Comparison of ENCODE assay signal across 9 cellular contexts in the genomic region with DNA sequence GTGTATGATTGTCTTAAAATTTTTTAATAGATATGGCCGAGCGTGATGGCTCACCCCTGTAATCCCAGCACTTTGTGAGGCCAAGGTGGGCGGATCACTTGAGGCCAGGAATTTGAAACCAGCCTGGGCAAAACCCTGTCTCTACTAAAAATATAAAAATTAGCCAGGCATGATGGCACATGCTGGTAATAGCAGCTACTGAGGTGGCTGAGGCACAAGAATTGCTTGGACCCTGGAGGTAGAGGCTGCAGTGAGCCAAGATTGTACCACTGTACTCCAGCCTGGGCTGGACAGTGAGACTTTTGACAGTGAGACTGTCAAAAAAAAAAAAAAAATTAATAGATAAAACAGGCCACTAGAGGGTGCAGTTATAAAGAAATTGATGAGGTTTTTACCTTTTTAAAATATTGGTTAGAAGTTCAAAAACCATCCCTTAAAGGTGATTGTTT. TPM values are rescaled to one million over a fixed set of nuclear protein-coding genes. Genes with fewer than 3 reads are reported as not detected.
DNase-seq lines count a peak whose midpoint lies in the region; ATAC-seq and TF ChIP-seq lines count a peak whose summit lies in the region.
"Had no signal": no experiment of that assay in that cellular context is flagged by ENCODE, and none has a peak within 500 bp of the region (broad histone marks: within the 10 kb centered on the region; RNA-seq: fewer than 3 reads in every experiment).

No MANE protein-coding gene starts in this region.

- H3K9me3 Mint-ChIP-seq in T-helper 1 cell treated with Interleukin-12 subunit alpha and Interleukin-12 subunit beta and Interleukin-4 antibody, amounts not matched to agents 30 μg/mL and 1 μg/mL, for 36 hours = no peaks in the 10 kb centered on the region
- H3K9me3 Mint-ChIP-seq: memory B cell had no signal

- no peak overlapping the region for H3K4me3 Mint-ChIP-seq in T-helper 1 cell treated with Interleukin-12 subunit alpha and Interleukin-12 subunit beta and Interleukin-4 antibody, amounts not matched to agents 30 μg/mL and 1 μg/mL, for 36 hours
- H3K4me3 Mint-ChIP-seq: memory B cell had no signal

- H3K36me3 ChIP-seq in esophagus squamous epithelium (peaks cover 3 to 94% (median 25%) of the 10 kb centered on the region in 3 donors), transverse colon (peaks cover 0 to 14% (median 5%) of the 10 kb centered on the region in 4 donors)

- peak overlapping the region; percentile 5 for H3K27ac Mint-ChIP-seq in T-helper 1 cell treated with Interleukin-12 subunit alpha and Interleukin-12 subunit beta and Interleukin-4 antibody, amounts not matched to agents 30 μg/mL and 1 μg/mL, for 36 hours
- H3K27ac Mint-ChIP-seq: memory B cell had no signal

- TF ChIP-seq CTCF in esophagus squamous epithelium (IDR thresholded peaks at IDR 0.05) (peak in 4 of 6 experiments; percentile 11 to 41 (median 30)), transverse colon (IDR thresholded peaks at IDR 0.05) (peak; percentile 23 to 46 (median 41))

- no peaks in the 10 kb centered on the region for H3K27me3 Mint-ChIP-seq in T-helper 1 cell treated with Interleukin-12 subunit alpha and Interleukin-12 subunit beta and Interleukin-4 antibody, amounts not matched to agents 30 μg/mL and 1 μg/mL, for 36 hours (ENCODE audit: low read depth)
- H3K27me3 Mint-ChIP-seq: memory B cell had no signal

- in situ Hi-C loops in transverse colon (cut with MboI; ENCODE audit: low pct_ligation_motif_present in 1 of 4, low pct_unique_long_range_greater_than_20kb in 1 of 4, low sequenced_read_pairs in 3 of 4) = loop anchor here in 3 of 4 donors (10.0 to 25.0 kb wide), 3 partner anchors 65 to 242 kb away; a partner anchor contains a TSS

- H3K4me3 ChIP-seq in esophagus squamous epithelium (no peak overlapping the region), transverse colon (no peak overlapping the region)

- H3K4me1 ChIP-seq in esophagus squamous epithelium (peaks cover 0 to 11% (median 0%) of the 10 kb centered on the region in 3 donors), transverse colon (no peaks in the 10 kb centered on the region)

- H3K27ac ChIP-seq in esophagus squamous epithelium (no peak overlapping the region), transverse colon (no peak overlapping the region)

- no peak for ATAC-seq in HG03457 (IDR thresholded peaks at IDR 0.05; ENCODE audit: unreplicated experiment)
- no peak for ATAC-seq in GM19324 (IDR thresholded peaks at IDR 0.05; ENCODE audit: low FRiP score, unreplicated experiment)

- TF ChIP-seq POLR2A in esophagus squamous epithelium (IDR thresholded peaks at IDR 0.05) (no peak), transverse colon (IDR thresholded peaks at IDR 0.05) (no peak)

- peaks cover 21% of the 10 kb centered on the region for H3K36me3 Mint-ChIP-seq in T-helper 1 cell treated with Interleukin-12 subunit alpha and Interleukin-12 subunit beta and Interleukin-4 antibody, amounts not matched to agents 30 μg/mL and 1 μg/mL, for 36 hours (ENCODE audit: low read depth)

- no peak for TF ChIP-seq EP300 in transverse colon (IDR thresholded peaks at IDR 0.05; ENCODE audit: low read depth)

- H3K9me3 ChIP-seq in esophagus squamous epithelium (no peaks in the 10 kb centered on the region), transverse colon (no peaks in the 10 kb centered on the region)

- no peak for DNase-seq in T-helper 1 cell
- peak; percentile 4 for DNase-seq in OCI-M2 (lab: John Stamatoyannopoulos, UW; ENCODE audit: unreplicated experiment)
- no peak for DNase-seq in esophagus squamous epithelium (lab: John Stamatoyannopoulos, UW)
- no peak for DNase-seq in transverse colon
- DNase-seq in activated CD4-positive, CD25-positive, alpha-beta regulatory T cell (lab: John Stamatoyannopoulos, UW) = no peak

- intact Hi-C loops in esophagus squamous epithelium (cut with DNase I) = no loop called here
- intact Hi-C loops in transverse colon (cut with DNase I; ENCODE audit: low total_unique reads) = loop anchor here (5.0 kb wide), 1 partner anchor 1112 kb away; no protein-coding TSS in a partner anchor

- no peaks in the 10 kb centered on the region for H3K4me1 Mint-ChIP-seq in T-helper 1 cell treated with Interleukin-12 subunit alpha and Interleukin-12 subunit beta and Interleukin-4 antibody, amounts not matched to agents 30 μg/mL and 1 μg/mL, for 36 hours (ENCODE audit: low read depth)
- H3K4me1 Mint-ChIP-seq: memory B cell had no signal

- H3K27me3 ChIP-seq in esophagus squamous epithelium (no peaks in the 10 kb centered on the region), transverse colon (no peaks in the 10 kb centered on the region)

- WGBS in esophagus squamous epithelium, 2 donors = 16 to 60% methylated on average over 3 of the region's 3 CpGs
- WGBS in transverse colon (ENCODE audit: low coverage in 1 of 2), 2 donors = 77% methylated on average over 3 of the region's 3 CpGs; no CpG with 5 or more reads in 1 of the 2 donors

RNA-seq across cellular contexts. Expression of a gene that starts 20.5 kb away (rescaled TPM):
- total RNA-seq in esophagus squamous epithelium (10 to 100 TPM in 3 of 4 donors, 1 to 10 TPM in 1; 4.6 to 26.9 (median 17.8) TPM), transverse colon (10 to 100 TPM in 3 of 4 donors, 1 to 10 TPM in 1; 6.6 to 22.4 (median 15.2) TPM)

RNA-seq across cellular contexts. Expression of a gene that starts 40.5 kb away (rescaled TPM):
- total RNA-seq in esophagus squamous epithelium = 1 to 10 TPM in 1 of 4 donors, under 1 TPM in 1, not detected in 2; 0.47 to 1.1 TPM
- 10 to 100 TPM; 11.7 to 23.2 (median 13.1) TPM for total RNA-seq in transverse colon

Comparison
In these comparisons a context has a peak if more than half of its experiments do, and no peak if none do; other contexts are left out.
1. RNA of a gene that starts 40.5 kb away (total RNA-seq): 11.7 to 23.2 TPM in transverse colon; 0.47 to 1.1 TPM in esophagus squamous epithelium; every median in the first group is over 4 times any median in the second.